In the genomic region with DNA sequence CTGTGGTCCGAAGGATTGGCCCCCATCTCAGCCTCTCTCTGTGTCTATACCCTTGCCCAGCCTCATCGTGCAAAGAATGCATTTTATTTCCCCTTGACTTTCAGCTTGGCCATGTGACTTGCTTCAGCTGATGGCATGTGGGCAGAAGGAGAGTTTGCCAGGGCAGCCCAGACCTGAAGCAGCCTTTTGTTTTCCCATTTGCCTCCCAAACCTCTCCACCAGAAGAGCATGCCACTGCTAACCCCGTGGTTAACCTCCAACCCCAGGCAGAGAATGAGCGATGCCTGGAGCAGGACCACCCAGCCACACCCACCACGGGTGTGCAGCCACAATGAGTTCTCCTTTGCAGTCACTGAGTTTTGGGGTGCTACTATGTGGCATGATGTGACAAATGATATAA, we compare ENCODE assay signal across 16 cellular contexts.
DNase-seq lines count a peak whose midpoint lies in the region; ATAC-seq and TF ChIP-seq lines count a peak whose summit lies in the region.
"Had no signal": no experiment of that assay in that cellular context is flagged by ENCODE, and none has a peak within 500 bp of the region (broad histone marks: within the 10 kb centered on the region; RNA-seq: fewer than 3 reads in every experiment).

No MANE protein-coding gene starts in this region.

- H3K36me3 ChIP-seq in suprapubic skin: no peaks in the 10 kb centered on the region
- H3K36me3 ChIP-seq in tibial artery: no peaks in the 10 kb centered on the region
- H3K36me3 ChIP-seq: BE2C had no signal

- DNase-seq in Daoy (ENCODE audit: low read depth) (peak; percentile 23), M059J (ENCODE audit: low read depth) (peak; percentile 17), foreskin melanocyte (peak; percentile 96), suprapubic skin (ENCODE audit: low spot score in 2 of 2) (no peak), DMS114 treated with DMSO at 0.1 percent for 48 hours (lab: John Stamatoyannopoulos, UW; ENCODE audit: unreplicated experiment) (no peak), tibial artery (no peak)
- DNase-seq: BE2C; CD4-positive, alpha-beta memory T cell; COR-L47; DND-41; GF-D8; GOT3; H9; KBM-7 had no signal

- 89% methylated on average over 5 of the region's 5 CpGs for WGBS in suprapubic skin

- H3K4me3 ChIP-seq in suprapubic skin: no peak overlapping the region
- H3K4me3 ChIP-seq in tibial artery: no peak overlapping the region

- no peak for ATAC-seq in GM19467 (IDR thresholded peaks at IDR 0.05; ENCODE audit: unreplicated experiment)

- peaks cover 16% of the 10 kb centered on the region for H3K4me1 ChIP-seq in suprapubic skin
- H3K4me1 ChIP-seq in tibial artery: no peaks in the 10 kb centered on the region
- H3K4me1 ChIP-seq: BE2C had no signal

- H3K27me3 ChIP-seq in suprapubic skin (no peaks in the 10 kb centered on the region), tibial artery (no peaks in the 10 kb centered on the region)
- H3K27me3 ChIP-seq: BE2C had no signal

- no peak for TF ChIP-seq EP300 in suprapubic skin (IDR thresholded peaks at IDR 0.05)

- H3K9me3 ChIP-seq in suprapubic skin (no peaks in the 10 kb centered on the region), tibial artery (no peaks in the 10 kb centered on the region)
- H3K9me3 ChIP-seq: BE2C had no signal

- TF ChIP-seq POLR2A in suprapubic skin (IDR thresholded peaks at IDR 0.05): no peak

- intact Hi-C loops in tibial artery (cut with DNase I; ENCODE audit: low total_unique reads): no loop called here

- no peak for TF ChIP-seq CTCF in suprapubic skin (IDR thresholded peaks at IDR 0.05)
- no peak for TF ChIP-seq CTCF in tibial artery (IDR thresholded peaks at IDR 0.05)

- H3K27ac ChIP-seq in suprapubic skin (peak overlapping the region; percentile 69), tibial artery (no peak overlapping the region)
- H3K27ac ChIP-seq: C4-2B had no signal

Comparison
In these comparisons a context has a peak if more than half of its experiments do, and no peak if none do; other contexts are left out.
1. DNase-seq: peak in Daoy (single experiment), M059J (single experiment) and foreskin melanocyte (single experiment); none in suprapubic skin (0 of 2), DMS114 treated with DMSO at 0.1 percent for 48 hours (single experiment) and tibial artery (0 of 2).